In genomic region chr13:95075506-95075905, GRCh38 we compare ENCODE assay signal across 16 cellular contexts.
DNase-seq lines count a peak whose midpoint lies in the region; ATAC-seq and TF ChIP-seq lines count a peak whose summit lies in the region.
"Had no signal": no experiment of that assay in that cellular context is flagged by ENCODE, and none has a peak within 500 bp of the region (broad histone marks: within the 10 kb centered on the region; RNA-seq: fewer than 3 reads in every experiment).

No MANE protein-coding gene starts in this region.

- peak overlapping the region; percentile 10 for H2AK5ac ChIP-seq in neuronal stem cell (ENCODE audit: low read depth, low read length)

- H3K4me3 Mint-ChIP-seq in activated T-helper 17 cell treated with anti-CD3 and anti-CD28 coated beads, Interleukin-2, amount 50 U/mL, for 72 hours = no peak overlapping the region
- H3K4me3 Mint-ChIP-seq: CD14-positive monocyte; CD4-positive, alpha-beta memory T cell; H9 had no signal

- H3K9me2 ChIP-seq in PC-9 (ENCODE audit: insufficient read depth) = no peaks in the 10 kb centered on the region

- no peak for TF ChIP-seq CTCF in PC-9 (conservative IDR thresholded peaks at IDR 0.05)

- no peak overlapping the region for H3K23ac ChIP-seq in neuronal stem cell (ENCODE audit: low read depth, low read length, poor library complexity)

- H3K4me3 ChIP-seq in adipocyte (ENCODE audit: low read length) (no peak overlapping the region), neuronal stem cell (ENCODE audit: low read length in 2 of 2) (no peak overlapping the region), PC-9 (no peak overlapping the region)
- H3K4me3 ChIP-seq: BLaER1 had no signal

- H3K4me1 ChIP-seq in adipocyte (ENCODE audit: control insufficient read depth, insufficient read depth, low read length) = no peaks in the 10 kb centered on the region
- H3K4me1 ChIP-seq in neuronal stem cell (ENCODE audit: control insufficient read depth in 2 of 2, insufficient read depth in 1 of 2, low read depth in 1 of 2, low read length in 2 of 2) = peaks cover 8 to 16% of the 10 kb centered on the region in 2 donors
- H3K4me1 ChIP-seq in PC-9 (replicated peaks; ENCODE audit: insufficient read depth) = no peaks in the 10 kb centered on the region
- H3K4me1 ChIP-seq: BLaER1 had no signal

- no peak overlapping the region for H3K18ac ChIP-seq in neuronal stem cell (ENCODE audit: low read length)

- H3K14ac ChIP-seq in neuronal stem cell (ENCODE audit: low read length) = no peak overlapping the region

- H3K36me3 ChIP-seq in adipocyte (ENCODE audit: control insufficient read depth, insufficient read depth, low read length, severe bottlenecking) (peaks cover 10% of the 10 kb centered on the region), neuronal stem cell (replicated peaks in 1 of 2; ENCODE audit: control insufficient read depth in 2 of 2, insufficient read depth in 2 of 2, low read length in 2 of 2) (peaks cover 7 to 21% of the 10 kb centered on the region in 2 donors), PC-9 (ENCODE audit: low read depth) (no peaks in the 10 kb centered on the region)

- no peak overlapping the region for H3K4me2 ChIP-seq in neuronal stem cell (ENCODE audit: insufficient read depth, low read length, poor library complexity, severe bottlenecking)
- H3K4me2 ChIP-seq in PC-9 = no peak overlapping the region
- H3K4me2 ChIP-seq: BLaER1 had no signal

- H3K36me3 Mint-ChIP-seq in activated T-helper 17 cell treated with anti-CD3 and anti-CD28 coated beads, Interleukin-2, amount 50 U/mL, for 72 hours (ENCODE audit: low read depth) = peaks cover 36% of the 10 kb centered on the region

- no peaks in the 10 kb centered on the region for H3K9me3 Mint-ChIP-seq in activated T-helper 17 cell treated with anti-CD3 and anti-CD28 coated beads, Interleukin-2, amount 50 U/mL, for 72 hours
- H3K9me3 Mint-ChIP-seq: CD4-positive, alpha-beta memory T cell; H9 had no signal

- H3K27ac Mint-ChIP-seq in activated T-helper 17 cell treated with anti-CD3 and anti-CD28 coated beads, Interleukin-2, amount 50 U/mL, for 72 hours = no peak overlapping the region
- H3K27ac Mint-ChIP-seq: CD14-positive monocyte; CD4-positive, alpha-beta memory T cell had no signal

- no peak overlapping the region for H4K91ac ChIP-seq in neuronal stem cell (ENCODE audit: low read depth, low read length, poor library complexity)

- no CpG with 5 or more reads among the region's 5 CpGs for WGBS in neuronal stem cell (ENCODE audit: extremely low coverage in 2 of 2, insufficient read length in 2 of 2, insufficient replicate concordance in 1 of 2), 2 donors

- no peaks in the 10 kb centered on the region for H3K27me3 Mint-ChIP-seq in activated T-helper 17 cell treated with anti-CD3 and anti-CD28 coated beads, Interleukin-2, amount 50 U/mL, for 72 hours
- H3K27me3 Mint-ChIP-seq: CD4-positive, alpha-beta memory T cell had no signal

- no peaks in the 10 kb centered on the region for H3K79me2 ChIP-seq in PC-9 (ENCODE audit: low read depth)

- H3K9ac ChIP-seq in adipocyte (ENCODE audit: low read length) (no peak overlapping the region), neuronal stem cell (ENCODE audit: low read depth, low read length, poor library complexity) (no peak overlapping the region)
- H3K9ac ChIP-seq: BLaER1 had no signal

- ATAC-seq in activated T-helper 17 cell treated with anti-CD3 and anti-CD28 coated beads, Interleukin-2, amount 50 U/mL, for 72 hours (replicated peaks) = no peak
- ATAC-seq: HepG2 had no signal

- no peaks in the 10 kb centered on the region for H3K4me1 Mint-ChIP-seq in activated T-helper 17 cell treated with anti-CD3 and anti-CD28 coated beads, Interleukin-2, amount 50 U/mL, for 72 hours
- H3K4me1 Mint-ChIP-seq: CD14-positive monocyte; CD4-positive, alpha-beta memory T cell; H9 had no signal

- no peak overlapping the region for H4K8ac ChIP-seq in neuronal stem cell (ENCODE audit: low read depth, low read length)

- H2BK15ac ChIP-seq in neuronal stem cell (ENCODE audit: low read length) = no peak overlapping the region

- peak overlapping the region; percentile 14 for H2BK120ac ChIP-seq in neuronal stem cell (ENCODE audit: low read depth, low read length)

- H3K4ac ChIP-seq in neuronal stem cell (ENCODE audit: low read length) = no peak overlapping the region

- H3F3A ChIP-seq in PC-9 (ENCODE audit: insufficient read depth, low read depth) = peaks cover 3% of the 10 kb centered on the region; the same call in 1 of the 2 replicates

- CTCF ChIA-PET in PC-9 (lab: Charles Lee) = no interaction called here

- DNase-seq in EH (ENCODE audit: low read depth) (peak; percentile 55), M059J (ENCODE audit: low read depth) (peak; percentile 91), adipocyte (ENCODE audit: low read depth) (peak; percentile 48), neuronal stem cell (ENCODE audit: low spot score) (no peak), PC-9 (no peak), germinal center (ENCODE audit: low spot score) (no peak)
- no peak for DNase-seq in stimulated activated CD4-positive, alpha-beta T cell treated with anti-CD3 and anti-CD28 coated beads, Interleukin-4, amount 100 ng/mL, for 24 hours
- DNase-seq: 8988T; CD4-positive, alpha-beta memory T cell; DMS153; DMS79; H9 had no signal

- no peaks in the 10 kb centered on the region for H3K79me1 ChIP-seq in neuronal stem cell (ENCODE audit: low read depth, low read length)

- no peaks in the 10 kb centered on the region for H3K27me3 ChIP-seq in adipocyte (replicated peaks; ENCODE audit: control insufficient read depth, insufficient read depth, low read length)
- no peaks in the 10 kb centered on the region for H3K27me3 ChIP-seq in neuronal stem cell (ENCODE audit: control insufficient read depth in 3 of 3, insufficient read depth in 3 of 3, low read depth in 1 of 3, low read length in 3 of 3)
- H3K27me3 ChIP-seq in PC-9 (ENCODE audit: insufficient read depth, low read depth) = no peaks in the 10 kb centered on the region
- H3K27me3 ChIP-seq: BLaER1 had no signal

- H3K27ac ChIP-seq in neuronal stem cell (replicated peaks; ENCODE audit: low read length) (no peak overlapping the region), PC-9 (no peak overlapping the region)
- H3K27ac ChIP-seq: BLaER1 had no signal

- H3K9me3 ChIP-seq in adipocyte (ENCODE audit: control insufficient read depth, low read length) (no peaks in the 10 kb centered on the region), neuronal stem cell (replicated peaks in 1 of 2; ENCODE audit: control insufficient read depth in 2 of 2, insufficient read depth in 1 of 2, low read depth in 1 of 2, low read length in 2 of 2) (peaks cover 2 to 38% of the 10 kb centered on the region in 2 donors), PC-9 (ENCODE audit: insufficient read depth, low read depth) (no peaks in the 10 kb centered on the region)
- H3K9me3 ChIP-seq: BLaER1 had no signal

- H2BK5ac ChIP-seq in neuronal stem cell (ENCODE audit: low read length) = no peak overlapping the region

- H4K20me1 ChIP-seq in PC-9 (ENCODE audit: insufficient read depth) = no peaks in the 10 kb centered on the region
- H4K20me1 ChIP-seq: BLaER1 had no signal

- BruUV-seq in PC-9 (replicated peaks; lab: Mats Ljungman, UMichigan) = no TSS peak

- H2AFZ ChIP-seq in neuronal stem cell (ENCODE audit: low read length) = no peak overlapping the region
- H2AFZ ChIP-seq in PC-9 = no peak overlapping the region

- no peak overlapping the region for H2BK12ac ChIP-seq in neuronal stem cell (ENCODE audit: low read length)

- POLR2A ChIA-PET in PC-9 (lab: Charles Lee; ENCODE audit: unreplicated experiment) = no interaction called here

- intact Hi-C loops in PC-9 (cut with micrococcal nuclease; ENCODE audit: unreplicated experiment) = no loop called here

Comparison
In these comparisons a context has a peak if more than half of its experiments do, and no peak if none do; other contexts are left out.
1. DNase-seq: peak in EH (single experiment), M059J (single experiment) and adipocyte (single experiment); none in neuronal stem cell (single experiment), stimulated activated CD4-positive, alpha-beta T cell treated with anti-CD3 and anti-CD28 coated beads, Interleukin-4, amount 100 ng/mL, for 24 hours (single experiment), PC-9 (0 of 2) and germinal center (single experiment).